In genomic region chr16:57175896-57176295, GRCh38 we compare ENCODE assay signal across 33 cellular contexts. TPM values are rescaled to one million over a fixed set of nuclear protein-coding genes. Genes with fewer than 3 reads are reported as not detected.
A peak's percentile ranks its signal among the peaks of the same experiment; 100 is the strongest.
DNase-seq lines count a peak whose midpoint lies in the region; ATAC-seq, FAIRE-seq and TF ChIP-seq lines count a peak whose summit lies in the region.
"Had no signal": no experiment of that assay in that cellular context is flagged by ENCODE, and none has a peak within 500 bp of the region (broad histone marks: within the 10 kb centered on the region; RNA-seq: fewer than 3 reads in every experiment).

No MANE protein-coding gene starts in this region.

- H3K36me3 ChIP-seq in astrocyte (ENCODE audit: insufficient read depth, low read length): peaks cover 20% of the 10 kb centered on the region

- no peak overlapping the region for H3K4me3 Mint-ChIP-seq in astrocyte (ENCODE audit: unreplicated experiment)
- H3K4me3 Mint-ChIP-seq: activated naive CD8-positive, alpha-beta T cell treated with anti-CD3 and anti-CD28 coated beads, Interleukin-2, amount 10 ng/mL, durations not matched to agents 7 days and 5 days; immature natural killer cell; naive thymus-derived CD8-positive, alpha-beta T cell; T-helper 1 cell treated with Interleukin-12 subunit alpha and Interleukin-12 subunit beta and Interleukin-4 antibody, amounts not matched to agents 30 μg/mL and 1 μg/mL, for 36 hours had no signal

- no peaks in the 10 kb centered on the region for H3K9me3 Mint-ChIP-seq in astrocyte (ENCODE audit: unreplicated experiment)
- H3K9me3 Mint-ChIP-seq: activated naive CD8-positive, alpha-beta T cell treated with anti-CD3 and anti-CD28 coated beads, Interleukin-2, amount 10 ng/mL, durations not matched to agents 7 days and 5 days; immature natural killer cell; naive thymus-derived CD8-positive, alpha-beta T cell; T-helper 1 cell treated with Interleukin-12 subunit alpha and Interleukin-12 subunit beta and Interleukin-4 antibody, amounts not matched to agents 30 μg/mL and 1 μg/mL, for 36 hours had no signal

- H3K9ac ChIP-seq in astrocyte (ENCODE audit: low read length): no peak overlapping the region
- H3K9ac ChIP-seq: BLaER1 treated with 17β-estradiol and CSF1 and Interleukin-3, amounts not matched to agents 10 nM and 100 nM had no signal

- intact Hi-C loops in sciatic nerve (cut with DNase I): no loop called here

- peaks cover 5% of the 10 kb centered on the region for H3K36me3 Mint-ChIP-seq in astrocyte (ENCODE audit: low read depth, unreplicated experiment)

- H3K27ac ChIP-seq in astrocyte (ENCODE audit: low read depth, low read length): no peak overlapping the region
- H3K27ac ChIP-seq: BLaER1 treated with 17β-estradiol and CSF1 and Interleukin-3, amounts not matched to agents 10 nM and 100 nM; brain microvascular endothelial cell; epithelial cell of prostate; RWPE1; skin epidermis; transverse colon had no signal

- H2AFZ ChIP-seq in astrocyte (ENCODE audit: low read depth, low read length): no peak overlapping the region

- peaks cover 9% of the 10 kb centered on the region for H4K20me1 ChIP-seq in astrocyte (ENCODE audit: insufficient read depth, low read length)

- H3K4me1 ChIP-seq in astrocyte (ENCODE audit: insufficient read depth, low read length): peaks cover 3% of the 10 kb centered on the region
- H3K4me1 ChIP-seq: transverse colon had no signal

- ATAC-seq in sciatic nerve (peak; percentile 32), GM18498 (IDR thresholded peaks at IDR 0.05; ENCODE audit: unreplicated experiment) (no peak)
- ATAC-seq: left ventricle myocardium superior; naive thymus-derived CD8-positive, alpha-beta T cell had no signal

- H3K9me3 ChIP-seq in astrocyte (ENCODE audit: insufficient read depth, low read depth, low read length): no peaks in the 10 kb centered on the region
- H3K9me3 ChIP-seq: BLaER1 treated with 17β-estradiol and CSF1 and Interleukin-3, amounts not matched to agents 10 nM and 100 nM; transverse colon had no signal

- peaks cover 15% of the 10 kb centered on the region for H3K4me1 Mint-ChIP-seq in astrocyte (ENCODE audit: low read depth, unreplicated experiment)
- H3K4me1 Mint-ChIP-seq: activated naive CD8-positive, alpha-beta T cell treated with anti-CD3 and anti-CD28 coated beads, Interleukin-2, amount 10 ng/mL, durations not matched to agents 7 days and 5 days had no signal

- no peak overlapping the region for H3K4me3 ChIP-seq in astrocyte (ENCODE audit: insufficient read depth, low read depth, low read length)
- H3K4me3 ChIP-seq: BLaER1 treated with 17β-estradiol and CSF1 and Interleukin-3, amounts not matched to agents 10 nM and 100 nM; skin epidermis; transverse colon had no signal

- DNase-seq in GM03348 (ENCODE audit: low spot score) (peak; percentile 26), astrocyte (ENCODE audit: low read depth) (peak; percentile 64), iris pigment epithelial cell (ENCODE audit: low read depth) (peak; percentile 59), sciatic nerve (ENCODE audit: low spot score) (no peak), NCI-H2196 treated with DMSO at 0.1 percent for 48 hours (lab: John Stamatoyannopoulos, UW; ENCODE audit: unreplicated experiment) (no peak), NCI-H1417 (lab: John Stamatoyannopoulos, UW) (no peak)
- no peak for DNase-seq in activated CD4-positive, alpha-beta T cell treated with anti-CD3 and anti-CD28 coated beads for 1 hour
- DNase-seq: activated CD4-positive, alpha-beta T cell treated with anti-CD3 and anti-CD28 coated beads for 4 hours; activated effector memory CD4-positive, alpha-beta T cell treated with Interleukin-2 at 50 U/mL for 16 hours; activated naive CD8-positive, alpha-beta T cell treated with anti-CD3 and anti-CD28 coated beads, Interleukin-2, amount 10 ng/mL, durations not matched to agents 7 days and 5 days; activated T-cell treated with anti-CD3 and anti-CD28 coated beads for 4 hours; brain microvascular endothelial cell; DMS79; effector CD4-positive, alpha-beta T cell; hypothalamus; immature natural killer cell; KG1; left ventricle myocardium superior; midbrain; naive thymus-derived CD8-positive, alpha-beta T cell; NCI-H1436; occipital lobe; stimulated activated CD4-positive, alpha-beta T cell treated with anti-CD3 and anti-CD28 coated beads, Interleukin-1b, Interleukin-23, amount 100 ng/mL, for 48 hours; stimulated activated CD8-positive, alpha-beta memory T cell treated with anti-CD3 and anti-CD28 coated beads, Interleukin-4, amount 100 ng/mL, for 48 hours; transverse colon had no signal

- FAIRE-seq in astrocyte (lab: Jason Lieb, UNC): no peak
- FAIRE-seq: frontal cortex, HTR-8/SVneo had no signal

- H3K27me3 ChIP-seq in astrocyte (ENCODE audit: insufficient read depth, low read length): no peaks in the 10 kb centered on the region
- H3K27me3 ChIP-seq: BLaER1 treated with 17β-estradiol and CSF1 and Interleukin-3, amounts not matched to agents 10 nM and 100 nM; brain microvascular endothelial cell; transverse colon had no signal

- no peak overlapping the region for H3K27ac Mint-ChIP-seq in astrocyte (ENCODE audit: unreplicated experiment)
- H3K27ac Mint-ChIP-seq: activated naive CD8-positive, alpha-beta T cell treated with anti-CD3 and anti-CD28 coated beads, Interleukin-2, amount 10 ng/mL, durations not matched to agents 7 days and 5 days; immature natural killer cell; naive thymus-derived CD8-positive, alpha-beta T cell; T-helper 1 cell treated with Interleukin-12 subunit alpha and Interleukin-12 subunit beta and Interleukin-4 antibody, amounts not matched to agents 30 μg/mL and 1 μg/mL, for 36 hours had no signal

- no peak for TF ChIP-seq CTCF in astrocyte (IDR thresholded peaks at IDR 0.05; ENCODE audit: insufficient read depth, low read depth, low read length)

- peaks cover 44% of the 10 kb centered on the region for H3K79me2 ChIP-seq in astrocyte (ENCODE audit: insufficient read depth, low read length)

- H3K27me3 Mint-ChIP-seq in astrocyte (ENCODE audit: low read depth, unreplicated experiment): no peaks in the 10 kb centered on the region
- H3K27me3 Mint-ChIP-seq: activated naive CD8-positive, alpha-beta T cell treated with anti-CD3 and anti-CD28 coated beads, Interleukin-2, amount 10 ng/mL, durations not matched to agents 7 days and 5 days; naive thymus-derived CD8-positive, alpha-beta T cell had no signal

- no peak overlapping the region for H3K4me2 ChIP-seq in astrocyte (ENCODE audit: low read length)
- H3K4me2 ChIP-seq: BLaER1 treated with 17β-estradiol and CSF1 and Interleukin-3, amounts not matched to agents 10 nM and 100 nM had no signal

RNA-seq across cellular contexts. Expression of gene PSME3IP1, which starts 9.9 kb away (rescaled TPM):
- total RNA-seq in astrocyte: 71.9 and 78.8 TPM in 2 replicates
- total RNA-seq in sciatic nerve: 80.5 TPM

RNA-seq across cellular contexts. Expression of gene RSPRY1, which starts 10.2 kb away (rescaled TPM):
- 76.8 TPM in 2 replicates for total RNA-seq in astrocyte
- 26.3 TPM for total RNA-seq in sciatic nerve

Comparison
In these comparisons a context has a peak if more than half of its experiments do, and no peak if none do; other contexts are left out.
1. DNase-seq: peak in GM03348 (single experiment), astrocyte (single experiment) and iris pigment epithelial cell (single experiment); none in sciatic nerve (single experiment), activated CD4-positive, alpha-beta T cell treated with anti-CD3 and anti-CD28 coated beads for 1 hour (single experiment), NCI-H2196 treated with DMSO at 0.1 percent for 48 hours (single experiment) and NCI-H1417 (0 of 3).